9 cellular contexts compared by ENCODE assay signal in genomic region chr2:147499785-147500184, GRCh38.
A peak's percentile ranks its signal among the peaks of the same experiment; 100 is the strongest.
DNase-seq lines count a peak whose midpoint lies in the region; ATAC-seq and TF ChIP-seq lines count a peak whose summit lies in the region.
"Had no signal": no experiment of that assay in that cellular context is flagged by ENCODE, and none has a peak within 500 bp of the region (broad histone marks: within the 10 kb centered on the region; RNA-seq: fewer than 3 reads in every experiment).

No MANE protein-coding gene starts in this region.

- H3K27me3 ChIP-seq in HAP-1 (ENCODE audit: low read depth) = no peaks in the 10 kb centered on the region

- H3K36me3 ChIP-seq in HAP-1 (replicated peaks) = no peaks in the 10 kb centered on the region

- H3K4me3 ChIP-seq in GM12865 (ENCODE audit: low read depth, low read length) (no peak overlapping the region), HAP-1 (no peak overlapping the region)

- ATAC-seq in GM19463 (IDR thresholded peaks at IDR 0.05; ENCODE audit: unreplicated experiment) (peak; percentile 78), HG03469 (IDR thresholded peaks at IDR 0.05; ENCODE audit: unreplicated experiment) (peak; percentile 69), GM19328 (IDR thresholded peaks at IDR 0.05; ENCODE audit: unreplicated experiment) (no peak)

- no peak for TF ChIP-seq CTCF in GM12865 (IDR thresholded peaks at IDR 0.05; ENCODE audit: insufficient read depth, low read depth, low read length, missing control alignments)

- peak; percentile 47 for DNase-seq in GM12865 (ENCODE audit: low read depth)
- DNase-seq in kidney glomerular epithelial cell (lab: John Stamatoyannopoulos, UW) = peak; percentile 31
- DNase-seq in putamen (ENCODE audit: low spot score) = no peak
- no peak for DNase-seq in COLO829 (ENCODE audit: low spot score)
- no peak for DNase-seq in HAP-1 (ENCODE audit: low spot score in 2 of 2)
- DNase-seq: NCI-H526 treated with DMSO at 0.1 percent for 48 hours had no signal

- H3K4me1 ChIP-seq in HAP-1 = peaks cover 21% of the 10 kb centered on the region

- H3K9me3 ChIP-seq in HAP-1 = peaks cover 14% of the 10 kb centered on the region

- in situ Hi-C loops in HAP-1 (cut with MboI; ENCODE audit: low sequenced_read_pairs) = no loop called here

Comparison
In these comparisons a context has a peak if more than half of its experiments do, and no peak if none do; other contexts are left out.
1. DNase-seq: peak in GM12865 (single experiment) and kidney glomerular epithelial cell (single experiment); none in putamen (single experiment), COLO829 (single experiment) and HAP-1 (0 of 2).